18 cellular contexts compared by ENCODE assay signal in genomic region chr9:110241491-110242321, GRCh38. TPM values are rescaled to one million over a fixed set of nuclear protein-coding genes. Genes with fewer than 3 reads are reported as not detected.
DNase-seq lines count a peak whose midpoint lies in the region; ATAC-seq and TF ChIP-seq lines count a peak whose summit lies in the region.
"Had no signal": no experiment of that assay in that cellular context is flagged by ENCODE, and none has a peak within 500 bp of the region (broad histone marks: within the 10 kb centered on the region; RNA-seq: fewer than 3 reads in every experiment).

No MANE protein-coding gene starts in this region.

- H2BK15ac ChIP-seq in IMR-90 (ENCODE audit: low read depth, low read length): no peak overlapping the region

- TF ChIP-seq RAD21 in IMR-90 (IDR thresholded peaks at IDR 0.05; ENCODE audit: low read length): no peak

- H3K4me1 ChIP-seq in IMR-90 (ENCODE audit: control insufficient read depth, insufficient read depth, low read length) (peaks cover 3% of the 10 kb centered on the region), neutrophil (ENCODE audit: control insufficient read depth in 1 of 2, insufficient read depth in 1 of 2, low read depth in 1 of 2, low read length in 1 of 2) (peaks cover 16 to 26% of the 10 kb centered on the region in 2 experiments)
- H3K4me1 ChIP-seq: heart left ventricle had no signal

- H3K27me3 ChIP-seq in IMR-90 (ENCODE audit: control insufficient read depth, insufficient read depth, low read length): no peaks in the 10 kb centered on the region
- no peaks in the 10 kb centered on the region for H3K27me3 ChIP-seq in neutrophil
- H3K27me3 ChIP-seq: heart left ventricle had no signal

- ATAC-seq in IMR-90 (ENCODE audit: low read depth) (peak; percentile 24), GM21367 (IDR thresholded peaks at IDR 0.05; ENCODE audit: unreplicated experiment) (no peak), GM18868 (IDR thresholded peaks at IDR 0.05; ENCODE audit: unreplicated experiment) (no peak)
- ATAC-seq: heart left ventricle had no signal

- H4K91ac ChIP-seq in IMR-90 (ENCODE audit: insufficient read depth, low read depth, low read length): no peak overlapping the region

- H3K18ac ChIP-seq in IMR-90 (ENCODE audit: low read depth, low read length): no peak overlapping the region

- H2BK5ac ChIP-seq in IMR-90 (ENCODE audit: low read depth, low read length, poor library complexity, severe bottlenecking): peak overlapping the region; percentile 15

- H3K27ac ChIP-seq in IMR-90 (ENCODE audit: insufficient read depth, low read length) (no peak overlapping the region), neutrophil (peak overlapping the region; percentile 15)
- H3K27ac ChIP-seq: 22Rv1, heart left ventricle had no signal

- no peak overlapping the region for H2BK20ac ChIP-seq in IMR-90 (ENCODE audit: low read depth, low read length)

- no peak overlapping the region for H3K4me3 ChIP-seq in IMR-90 (ENCODE audit: insufficient read depth, low read depth, low read length)
- no peak overlapping the region for H3K4me3 ChIP-seq in epithelial cell of esophagus (ENCODE audit: low read length)
- H3K4me3 ChIP-seq in neutrophil (ENCODE audit: low read depth in 1 of 2, low read length in 1 of 2): no peak overlapping the region
- H3K4me3 ChIP-seq: heart left ventricle had no signal

- H2AFZ ChIP-seq in IMR-90 (replicated peaks; ENCODE audit: low read length, poor library complexity): no peak overlapping the region

- H3K14ac ChIP-seq in IMR-90 (replicated peaks; ENCODE audit: low read depth, low read length): peak overlapping the region; percentile 45; the same call in 1 of the 2 replicates

- in situ Hi-C loops in IMR-90 (cut with MboI; ENCODE audit: low sequenced_read_pairs): no loop called here

- H2AK9ac ChIP-seq in IMR-90 (replicated peaks; ENCODE audit: low read depth, low read length, poor library complexity): no peak overlapping the region

- H3K9ac ChIP-seq in IMR-90 (ENCODE audit: low read depth, low read length): no peak overlapping the region

- CTCF ChIA-PET in IMR-90 (lab: Yijun Ruan, JAX): interaction anchor here (0.6 kb wide), 1 partner anchor 76 kb away, joined by 3 read pairs; no protein-coding TSS in a partner anchor

- intact Hi-C loops in IMR-90 (cut with micrococcal nuclease): no loop called here

- peaks cover 13% of the 10 kb centered on the region; the same call in 1 of the 2 replicates for H4K20me1 ChIP-seq in IMR-90 (ENCODE audit: insufficient read depth, low read length)

- no peak overlapping the region for H3K4ac ChIP-seq in IMR-90 (ENCODE audit: low read depth, low read length)

- no peak overlapping the region for H3K4me2 ChIP-seq in IMR-90 (ENCODE audit: low read depth, low read length)

- no peak overlapping the region for H4K5ac ChIP-seq in IMR-90 (ENCODE audit: low read depth, low read length)

- H3K23ac ChIP-seq in IMR-90 (ENCODE audit: low read depth, low read length): no peak overlapping the region

- H3K9me3 ChIP-seq in IMR-90 (ENCODE audit: control insufficient read depth, insufficient read depth, low read length) (no peaks in the 10 kb centered on the region), neutrophil (no peaks in the 10 kb centered on the region)
- H3K9me3 ChIP-seq: heart left ventricle had no signal

- WGBS in IMR-90 (ENCODE audit: extremely low coverage in 2 of 2, insufficient read length in 1 of 2), 2 experiments: 75% methylated on average over 1 of the region's 3 CpGs; no CpG with 5 or more reads in 1 of the 2 experiments

- peaks cover 10 to 19% of the 10 kb centered on the region in 2 experiments for H3K79me1 ChIP-seq in IMR-90 (ENCODE audit: low read depth in 1 of 2, low read length in 2 of 2)

- no peaks in the 10 kb centered on the region for H3K9me1 ChIP-seq in IMR-90 (ENCODE audit: insufficient read depth, low read length)

- POLR2A ChIA-PET in IMR-90 (lab: Charles Lee; ENCODE audit: unreplicated experiment): no interaction called here

- 0 out of 2 replicates have a peak overlapping the region, but pooled peaks have one; percentile 6 for H2BK120ac ChIP-seq in IMR-90 (ENCODE audit: low read depth, low read length)

- no TSS peak for BruUV-seq in IMR-90 (replicated peaks; lab: Mats Ljungman, UMichigan)

- H3K56ac ChIP-seq in IMR-90 (ENCODE audit: extremely low read depth, insufficient read depth, low read length): no peak overlapping the region

- TF ChIP-seq CTCF in IMR-90 (conservative IDR thresholded peaks at IDR 0.05; ENCODE audit: low read depth, low read length) (no peak), epithelial cell of esophagus (IDR thresholded peaks at IDR 0.05; ENCODE audit: insufficient read depth, low read depth, low read length, missing control alignments) (no peak), neutrophil (IDR thresholded peaks at IDR 0.05) (no peak)

- H3K36me3 ChIP-seq in IMR-90 (ENCODE audit: control insufficient read depth, insufficient read depth, low read length) (peaks cover 26% of the 10 kb centered on the region), neutrophil (peaks cover 54% of the 10 kb centered on the region)

- DNase-seq in DMS 273 (lab: John Stamatoyannopoulos, UW; ENCODE audit: unreplicated experiment) (peak; percentile 17), DMS 273 treated with DMSO at 0.1 percent for 48 hours (lab: John Stamatoyannopoulos, UW) (no peak), IMR-90 (peak; percentile 39), epithelial cell of esophagus (ENCODE audit: low read depth) (peak; percentile 89), HuH-7.5 (ENCODE audit: low spot score) (no peak)
- DNase-seq: activated T-cell treated with anti-CD3 and anti-CD28 coated beads, Interleukin-2, amount 50 U/mL, for 24 hours; cerebellar nuclear complex; heart left ventricle; NCI-H1694 treated with DMSO at 0.1 percent for 48 hours; NCI-H526 treated with DMSO at 0.1 percent for 48 hours had no signal

- H2AK5ac ChIP-seq in IMR-90 (ENCODE audit: low read depth, low read length): no peak overlapping the region

- dilution Hi-C loops in IMR-90 (cut with HindIII; ENCODE audit: low sequenced_read_pairs, unreplicated experiment): no loop called here

- 0 out of 2 replicates have a peak, but pooled peaks have one; percentile 24 for TF ChIP-seq POLR2A in IMR-90 (IDR thresholded peaks at IDR 0.05; ENCODE audit: low read depth, low read length)

- H4K8ac ChIP-seq in IMR-90 (ENCODE audit: low read depth in 2 of 2, low read length in 2 of 2): no peak overlapping the region; a peak in 1 of 4 replicates

TF ChIP-seq in IMR-90, 13 proteins besides CTCF, POLR2A, EP300 and RAD21:
- no peak for TF ChIP-seq MAFK (IDR thresholded peaks at IDR 0.05; ENCODE audit: low read depth, low read length)
- peak; percentile 92 for TF ChIP-seq CEBPB (IDR thresholded peaks at IDR 0.05; ENCODE audit: low read depth, low read length)
TF ChIP-seq in IMR-90: peak in this region for 1.

RNA-seq across cellular contexts. Expression of gene TXN, which starts 14.6 kb away (rescaled TPM):
- 277 and 588 TPM in 2 replicates for total RNA-seq in IMR-90 (2012; rRNA removed)
- polyA plus RNA-seq in IMR-90 (2012; rRNA removed): 488 and 578 TPM in 2 replicates
- 149 and 339 TPM in 2 replicates for polyA plus RNA-seq in IMR-90 (2012; cell fraction: cytosol; rRNA removed)
- 22.4 and 173 TPM in 2 replicates for polyA plus RNA-seq in IMR-90 (2012; cell fraction: nucleus; rRNA removed; ENCODE audit: low replicate concordance)

RNA-seq across cellular contexts. Expression of gene C9orf152, which starts 33.7 kb away (rescaled TPM):
- not detected in 2 replicates for total RNA-seq in IMR-90 (2012; rRNA removed)
- polyA plus RNA-seq in IMR-90 (2012; rRNA removed): not detected in 2 replicates
- not detected in 2 replicates for polyA plus RNA-seq in IMR-90 (2012; cell fraction: cytosol; rRNA removed)
- not detected in 2 replicates for polyA plus RNA-seq in IMR-90 (2012; cell fraction: nucleus; rRNA removed; ENCODE audit: low replicate concordance)
- total RNA-seq: heart left ventricle, LHCN-M2, posterior vena cava, subcutaneous adipose tissue had no signal
- polyA plus RNA-seq: CD14-positive monocyte, heart left ventricle had no signal

Comparison
In these comparisons a context has a peak if more than half of its experiments do, and no peak if none do; other contexts are left out.
1. DNase-seq: peak in DMS 273 (single experiment), IMR-90 (single experiment) and epithelial cell of esophagus (single experiment); none in DMS 273 treated with DMSO at 0.1 percent for 48 hours (single experiment) and HuH-7.5 (single experiment).